In genomic region chr3:46863261-46863782, GRCh38 we compare ENCODE assay signal across 2 cellular contexts.
TF ChIP-seq lines count a peak whose summit lies in the region.

TSS of gene MYL3 (minus strand) at chr3:46863444. CDS start at chr3:46863390, 54 bp downstream.

TF ChIP-seq in K562, 482 proteins besides CTCF, POLR2A, EP300 and RAD21:
- no peak for TF ChIP-seq RBM15 (IDR thresholded peaks at IDR 0.05; ENCODE audit: insufficient read depth, low read length)
- no peak for TF ChIP-seq ETS1 (conservative IDR thresholded peaks at IDR 0.05; ENCODE audit: control insufficient read depth, low read depth, low read length)
- no peak for TF ChIP-seq TCF7 (IDR thresholded peaks at IDR 0.05; ENCODE audit: borderline replicate concordance)
- no peak for TF ChIP-seq NUFIP1 (IDR thresholded peaks at IDR 0.05; ENCODE audit: partially characterized antibody)

TF ChIP-seq in SK-N-SH, 30 proteins besides CTCF, POLR2A, EP300 and RAD21:
- TF ChIP-seq ELF1 (IDR thresholded peaks at IDR 0.05) (no peak), MXI1 (IDR thresholded peaks at IDR 0.05; ENCODE audit: low read depth, low read length) (no peak), RXRA (IDR thresholded peaks at IDR 0.05; ENCODE audit: borderline replicate concordance, low read depth) (no peak), TEAD4 (IDR thresholded peaks at IDR 0.05; ENCODE audit: borderline replicate concordance, insufficient read depth) (no peak), USF1 (IDR thresholded peaks at IDR 0.05; ENCODE audit: borderline replicate concordance, low read depth) (no peak), ZBTB33 (IDR thresholded peaks at IDR 0.05; ENCODE audit: borderline replicate concordance, low read depth) (no peak), YY1 (IDR thresholded peaks at IDR 0.05; ENCODE audit: low read depth) (no peak), FOSL2 (IDR thresholded peaks at IDR 0.05; ENCODE audit: borderline replicate concordance, low read depth) (no peak), TCF12 (IDR thresholded peaks at IDR 0.05) (no peak), FOXJ3 (CRISPR knock-in tag; IDR thresholded peaks at IDR 0.05) (no peak), MAX (IDR thresholded peaks at IDR 0.05; ENCODE audit: low read depth) (no peak), RFX5 (IDR thresholded peaks at IDR 0.05; ENCODE audit: low read length) (no peak)
